In the genomic region with DNA sequence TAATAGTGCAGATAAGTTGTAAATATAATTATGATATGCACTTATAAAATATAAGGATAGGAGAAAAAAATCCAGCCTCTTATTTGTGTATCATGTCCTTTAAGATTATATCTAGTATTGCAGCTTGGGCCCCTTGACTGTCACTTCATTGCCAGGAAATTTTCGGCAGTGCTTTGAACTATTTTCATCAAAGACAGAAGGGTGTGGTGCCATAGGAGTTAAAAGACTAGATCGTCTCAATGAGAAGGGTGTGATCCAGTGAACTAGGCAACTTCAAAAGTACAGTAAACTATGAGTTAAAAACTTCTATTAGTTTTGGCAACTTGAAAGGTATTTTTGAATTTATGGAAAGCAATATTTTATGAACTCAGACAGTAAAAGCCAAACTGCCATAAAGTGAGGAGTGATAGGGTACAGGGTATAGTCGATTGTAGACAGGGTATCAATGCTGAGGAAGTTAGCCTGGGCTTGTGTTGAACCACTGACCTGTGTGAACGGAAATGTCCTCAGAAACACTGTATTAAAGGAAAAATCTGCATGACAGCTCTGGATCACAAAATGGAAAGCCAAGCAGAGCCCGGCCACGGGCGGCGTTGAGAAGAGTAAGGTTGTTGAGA, we compare ENCODE assay signal across 30 cellular contexts. TPM values are rescaled to one million over a fixed set of nuclear protein-coding genes. Genes with fewer than 3 reads are reported as not detected.
"Had no signal": no experiment of that assay in that cellular context is flagged by ENCODE, and none has a peak within 500 bp of the region (broad histone marks: within the 10 kb centered on the region; RNA-seq: fewer than 3 reads in every experiment).

No MANE protein-coding gene starts in this region.

- H3K36me3 ChIP-seq: heart right ventricle, left ventricle myocardium inferior, pancreas, prostate gland, sigmoid colon, spleen, suprapubic skin, thoracic aorta, tibial artery, vagina had no signal

- ATAC-seq: heart right ventricle; naive thymus-derived CD8-positive, alpha-beta T cell; pancreas; right cardiac atrium; stimulated activated effector memory CD8-positive, alpha-beta T cell treated with anti-CD3 and anti-CD28 coated beads, Interleukin-12 subunit alpha, Interleukin-12 subunit beta, amount 100 ng/mL, for 72 hours had no signal

- FAIRE-seq: pancreas, small intestine had no signal

- H3K4me1 ChIP-seq: heart right ventricle, left ventricle myocardium inferior, pancreas, prostate gland, sigmoid colon, spleen, suprapubic skin, tibial artery, vagina had no signal

- H3K9me3 ChIP-seq: pancreas, prostate gland, sigmoid colon, suprapubic skin, thoracic aorta, tibial artery, vagina had no signal

- H3K4me3 ChIP-seq: heart right ventricle, hepatocyte, left ventricle myocardium inferior, lung, pancreas, prostate gland, sigmoid colon, spleen, suprapubic skin, thoracic aorta, tibial artery, vagina had no signal

- H3K27ac ChIP-seq: heart right ventricle, hepatocyte, left ventricle myocardium inferior, pancreas, prostate gland, sigmoid colon, spleen, suprapubic skin, thoracic aorta, tibial artery, vagina had no signal

- DNase-seq: heart right ventricle; islet precursor cell; left ventricle myocardium inferior; midbrain; naive thymus-derived CD8-positive, alpha-beta T cell; nucleus accumbens; pancreas; retina; right cardiac atrium; sigmoid colon; small intestine; spleen; stimulated activated CD4-positive, alpha-beta T cell treated with anti-CD3 and anti-CD28 coated beads, Interleukin-4, amount 100 ng/mL, for 24 hours; stimulated activated naive CD4-positive, alpha-beta T cell; tibial artery; trophoblast cell had no signal

RNA-seq across cellular contexts. Expression of a gene that starts 48.6 kb away (rescaled TPM):
- total RNA-seq: heart right ventricle; hepatocyte; left ventricle myocardium inferior; lower leg skin; lung; mesenteric fat pad; mucosa of gallbladder; naive thymus-derived CD8-positive, alpha-beta T cell; neural crest cell; osteoblast; pancreas; prostate gland; right cardiac atrium; sigmoid colon; spleen; subcutaneous adipose tissue; suprapubic skin; thoracic aorta; urinary bladder; vagina had no signal
- polyA plus RNA-seq: heart right ventricle; hepatocyte; lung; naive thymus-derived CD8-positive, alpha-beta T cell; pancreas; right cardiac atrium; sigmoid colon; small intestine; spleen; urinary bladder had no signal
